In genomic region chr4:74202062-74202586, GRCh38 we compare ENCODE assay signal across 20 cellular contexts. TPM values are rescaled to one million over a fixed set of nuclear protein-coding genes. Genes with fewer than 3 reads are reported as not detected.
DNase-seq lines count a peak whose midpoint lies in the region; ATAC-seq and TF ChIP-seq lines count a peak whose summit lies in the region.
"Had no signal": no experiment of that assay in that cellular context is flagged by ENCODE, and none has a peak within 500 bp of the region (broad histone marks: within the 10 kb centered on the region; RNA-seq: fewer than 3 reads in every experiment).

No MANE protein-coding gene starts in this region.

- H3K9me3 Mint-ChIP-seq in activated T-cell treated with anti-CD3 and anti-CD28 coated beads, Interleukin-2, amount 50 U/mL, for 24 hours, result no peaks in the 10 kb centered on the region
- H3K9me3 Mint-ChIP-seq: HFFc6 had no signal

- H3K36me3 Mint-ChIP-seq in activated T-cell treated with anti-CD3 and anti-CD28 coated beads, Interleukin-2, amount 50 U/mL, for 24 hours (ENCODE audit: low read depth), result peaks cover 27% of the 10 kb centered on the region

- H3K4me1 ChIP-seq in mucosa of descending colon (ENCODE audit: low read depth), result peaks cover 11% of the 10 kb centered on the region
- H3K4me1 ChIP-seq: right atrium auricular region had no signal

- no peaks in the 10 kb centered on the region for H3K36me3 ChIP-seq in mucosa of descending colon (ENCODE audit: low read depth)

- peak; percentile 64 for DNase-seq in Caki2 (ENCODE audit: low read depth)
- peak; percentile 62 for DNase-seq in NCI-H226
- DNase-seq in fibroblast of the aortic adventitia (ENCODE audit: low read depth), result peak; percentile 61
- DNase-seq in mucosa of descending colon, result no peak
- no peak for DNase-seq in sciatic nerve (ENCODE audit: low spot score)
- no peak for DNase-seq in activated T-cell treated with anti-CD3 and anti-CD28 coated beads, Interleukin-2, amount 50 U/mL, for 24 hours
- DNase-seq: activated CD4-positive, alpha-beta T cell treated with anti-CD3 and anti-CD28 coated beads, Interleukin-2, amount 50 U/mL, for 1 hour; activated naive CD4-positive, alpha-beta T cell treated with Interleukin-2 at 50 U/mL for 16 hours; anterior cingulate cortex; foreskin fibroblast; HFFc6; hypothalamus; kidney; NCI-H1694; NCI-H2227 treated with DMSO at 0.1 percent for 48 hours; stimulated activated naive CD8-positive, alpha-beta T cell treated with anti-CD3 and anti-CD28 coated beads, Interleukin-15, Interleukin-2, amounts not matched to agents 100 U/mL and 50 U/mL, for 24 hours; SW 1271 had no signal

- ATAC-seq in mucosa of descending colon, result peak; percentile 80
- no peak for ATAC-seq in sciatic nerve
- ATAC-seq in HG02642 (IDR thresholded peaks at IDR 0.05; ENCODE audit: poor library complexity, unreplicated experiment), result no peak
- no peak for ATAC-seq in esophagus mucosa
- ATAC-seq: stimulated activated naive CD8-positive, alpha-beta T cell treated with anti-CD3 and anti-CD28 coated beads, Interleukin-15, Interleukin-2, amounts not matched to agents 100 U/mL and 50 U/mL, for 24 hours had no signal

- no peak overlapping the region for H3K27ac Mint-ChIP-seq in activated T-cell treated with anti-CD3 and anti-CD28 coated beads, Interleukin-2, amount 50 U/mL, for 24 hours
- H3K27ac Mint-ChIP-seq: HFFc6 had no signal

- H3K4me1 Mint-ChIP-seq in activated T-cell treated with anti-CD3 and anti-CD28 coated beads, Interleukin-2, amount 50 U/mL, for 24 hours (ENCODE audit: low read depth), result peaks cover 10% of the 10 kb centered on the region

- H3K9me3 ChIP-seq in mucosa of descending colon, result no peaks in the 10 kb centered on the region
- H3K9me3 ChIP-seq: right atrium auricular region had no signal

- H3K4me3 ChIP-seq in fibroblast of the aortic adventitia (ENCODE audit: low read depth, low read length) (no peak overlapping the region), mucosa of descending colon (no peak overlapping the region)
- H3K4me3 ChIP-seq: right atrium auricular region had no signal

- no peaks in the 10 kb centered on the region for H3K27me3 Mint-ChIP-seq in activated T-cell treated with anti-CD3 and anti-CD28 coated beads, Interleukin-2, amount 50 U/mL, for 24 hours

- in situ Hi-C loops in Caki2 (cut with HindIII; ENCODE audit: low pct_unique_long_range_greater_than_20kb, low sequenced_read_pairs), result no loop called here

- intact Hi-C loops in mucosa of descending colon (cut with DNase I, micrococcal nuclease), result no loop called here
- intact Hi-C loops in sciatic nerve (cut with DNase I), result no loop called here

- H3K4me3 Mint-ChIP-seq in activated T-cell treated with anti-CD3 and anti-CD28 coated beads, Interleukin-2, amount 50 U/mL, for 24 hours, result no peak overlapping the region
- H3K4me3 Mint-ChIP-seq: HFFc6 had no signal

- TF ChIP-seq CTCF in fibroblast of the aortic adventitia (IDR thresholded peaks at IDR 0.05; ENCODE audit: insufficient read depth, low read length), result no peak
- TF ChIP-seq CTCF in mucosa of descending colon (IDR thresholded peaks at IDR 0.05), result no peak

RNA-seq across cellular contexts. Expression of gene MTHFD2L, which starts 44.2 kb away (rescaled TPM):
- 9.9 and 11.6 TPM in 2 replicates for total RNA-seq in Caki2 (2014; rRNA removed; shearing (Covaris generic); ENCODE audit: low replicate concordance)
- 8.2 and 15.0 TPM in 2 replicates for total RNA-seq in fibroblast of the aortic adventitia (ENCODE audit: low replicate concordance)
- total RNA-seq in mucosa of descending colon, result 10 to 100 TPM; 10.7 to 12.9 (median 11.6) TPM
- total RNA-seq in sciatic nerve, result 18.4 TPM
- 9.4 TPM for total RNA-seq in esophagus mucosa

Comparison
In these comparisons a context has a peak if more than half of its experiments do, and no peak if none do; other contexts are left out.
1. DNase-seq: peak in Caki2 (single experiment), NCI-H226 (single experiment) and fibroblast of the aortic adventitia (single experiment); none in mucosa of descending colon (0 of 3), sciatic nerve (single experiment) and activated T-cell treated with anti-CD3 and anti-CD28 coated beads, Interleukin-2, amount 50 U/mL, for 24 hours (single experiment).